31 cellular contexts compared by ENCODE assay signal in genomic region chr11:122812612-122813011, GRCh38. TPM values are rescaled to one million over a fixed set of nuclear protein-coding genes. Genes with fewer than 3 reads are reported as not detected.
A peak's percentile ranks its signal among the peaks of the same experiment; 100 is the strongest.
DNase-seq lines count a peak whose midpoint lies in the region; ATAC-seq and TF ChIP-seq lines count a peak whose summit lies in the region.
"Had no signal": no experiment of that assay in that cellular context is flagged by ENCODE, and none has a peak within 500 bp of the region (broad histone marks: within the 10 kb centered on the region; RNA-seq: fewer than 3 reads in every experiment).

No MANE protein-coding gene starts in this region.

- 98% methylated on average over 4 of the region's 4 CpGs for WGBS in mammary epithelial cell (ENCODE audit: low coverage, missing lambda C conversion rate)
- 76 to 78% methylated on average over 3 of the region's 4 CpGs for WGBS in endodermal cell (ENCODE audit: insufficient coverage in 1 of 2, insufficient read length in 1 of 2), 2 experiments

- H3K36me3 Mint-ChIP-seq in T-cell (peaks cover 26% of the 10 kb centered on the region), endodermal cell (ENCODE audit: low read depth) (peaks cover 4% of the 10 kb centered on the region)

- no peak overlapping the region for H3K4me2 ChIP-seq in mammary epithelial cell (ENCODE audit: insufficient read depth, low read depth, low read length)
- H3K4me2 ChIP-seq: A549 had no signal

- POLR2A ChIA-PET in T-cell (lab: Charles Lee), result no interaction called here

- H3K9ac ChIP-seq in mammary epithelial cell (ENCODE audit: insufficient read depth, low read length), result no peak overlapping the region
- no peak overlapping the region for H3K9ac ChIP-seq in endodermal cell (ENCODE audit: extremely low read depth, low read length, poor library complexity, severe bottlenecking)
- H3K9ac ChIP-seq: parathyroid adenoma had no signal

- BruUV-seq in mammary epithelial cell (replicated peaks; lab: Mats Ljungman, UMichigan), result TSS peak; percentile 0

- TF ChIP-seq CTCF in mammary epithelial cell (conservative IDR thresholded peaks at IDR 0.05 in 1 of 2, IDR thresholded peaks at IDR 0.05 in 1 of 2; ENCODE audit: extremely low read depth in 1 of 2, insufficient read depth in 1 of 2, low read depth in 1 of 2, low read length in 2 of 2) (no peak), breast epithelium (IDR thresholded peaks at IDR 0.05) (no peak), endodermal cell (conservative IDR thresholded peaks at IDR 0.05) (no peak), lower lobe of right lung (IDR thresholded peaks at IDR 0.05) (no peak)

- TF ChIP-seq POLR2A in breast epithelium (IDR thresholded peaks at IDR 0.05) (no peak), GM18505 (IDR thresholded peaks at IDR 0.05; ENCODE audit: borderline replicate concordance, extremely low read depth, insufficient read depth, insufficient read length) (no peak)

- H3K27me3 Mint-ChIP-seq in T-cell (no peaks in the 10 kb centered on the region), endodermal cell (ENCODE audit: insufficient read depth) (peaks cover 4% of the 10 kb centered on the region)
- H3K27me3 Mint-ChIP-seq: activated CD4-positive, alpha-beta memory T cell treated with anti-CD3 and anti-CD28 coated beads, Interleukin-2, amount 10 ng/mL, durations not matched to agents 7 days and 5 days; CD4-positive, alpha-beta memory T cell had no signal

- ATAC-seq in T-cell (replicated peaks in 1 of 4) (peak; percentile 55 to 85 (median 67)), GM18505 (IDR thresholded peaks at IDR 0.05; ENCODE audit: unreplicated experiment) (no peak), GM21423 (IDR thresholded peaks at IDR 0.05; ENCODE audit: unreplicated experiment) (no peak), lower lobe of right lung (no peak)
- ATAC-seq: A549, gastrocnemius medialis, left colon had no signal

- no peaks in the 10 kb centered on the region for H3K79me2 ChIP-seq in mammary epithelial cell (ENCODE audit: insufficient read depth, low read length)
- H3K79me2 ChIP-seq: parathyroid adenoma had no signal

- H3K4me3 Mint-ChIP-seq in T-cell (peak overlapping the region in 1 of 3 donors; percentile 1), endodermal cell (no peak overlapping the region)
- H3K4me3 Mint-ChIP-seq: activated CD4-positive, alpha-beta memory T cell treated with anti-CD3 and anti-CD28 coated beads, Interleukin-2, amount 10 ng/mL, durations not matched to agents 7 days and 5 days; CD4-positive, alpha-beta memory T cell; dendritic cell treated with granulocyte-macrophage colony-stimulating factor and Interleukin-4, amounts not matched to agents 40 ng/mL and 50 ng/mL, for 4 days had no signal

- H3K4me1 ChIP-seq in mammary epithelial cell (ENCODE audit: insufficient read depth, low read length) (peaks cover 33% of the 10 kb centered on the region), breast epithelium (no peaks in the 10 kb centered on the region), endodermal cell (ENCODE audit: control insufficient read depth, insufficient read depth, low read length) (no peaks in the 10 kb centered on the region), lower lobe of right lung (peaks cover 29% of the 10 kb centered on the region)
- H3K4me1 ChIP-seq: A549 had no signal

- in situ Hi-C loops in mammary epithelial cell (cut with MboI; ENCODE audit: low sequenced_read_pairs in 2 of 2), result no loop called here

- no peak for DNase-seq in mammary epithelial cell
- no peak for DNase-seq in breast epithelium (ENCODE audit: low spot score in 2 of 2)
- no peak for DNase-seq in T-cell
- DNase-seq in endodermal cell, result no peak
- no peak for DNase-seq in COR-L47 (lab: John Stamatoyannopoulos, UW)
- DNase-seq in lower lobe of right lung, result no peak
- DNase-seq: activated CD4-positive, alpha-beta memory T cell treated with anti-CD3 and anti-CD28 coated beads, Interleukin-2, amount 10 ng/mL, durations not matched to agents 7 days and 5 days; activated CD4-positive, CD25-positive, alpha-beta regulatory T cell treated with anti-CD3 and anti-CD28 coated beads, Interleukin-2, amount 50 U/mL, for 72 hours; adrenal gland; AML-193; CD4-positive, alpha-beta memory T cell; gastrocnemius medialis; GOT3; Karpas-422; left colon; mesenchymal stem cell; NCI-H1436; NCI-H2081 treated with DMSO at 0.1 percent for 48 hours; NCI-H345; NCI-H69; SHP77 treated with DMSO at 0.1 percent for 48 hours; small intestine; stimulated activated CD4-positive, alpha-beta T cell treated with anti-CD3 and anti-CD28 coated beads, Interleukin-1b, Interleukin-23, amount 100 ng/mL, for 48 hours; stimulated activated naive CD4-positive, alpha-beta T cell treated with Interleukin-2 at 50 U/mL for 16 hours; testis had no signal

- H3K9me3 ChIP-seq in mammary epithelial cell (replicated peaks; ENCODE audit: insufficient read depth, low read length) (no peaks in the 10 kb centered on the region), breast epithelium (no peaks in the 10 kb centered on the region), endodermal cell (ENCODE audit: control insufficient read depth, low read length) (peaks cover 10% of the 10 kb centered on the region), lower lobe of right lung (no peaks in the 10 kb centered on the region)
- H3K9me3 ChIP-seq: A549, adrenal gland, gastrocnemius medialis, testis had no signal

- H4K20me1 ChIP-seq in mammary epithelial cell (ENCODE audit: insufficient read depth, low read length), result no peaks in the 10 kb centered on the region

- H3K9me3 Mint-ChIP-seq in T-cell (no peaks in the 10 kb centered on the region), endodermal cell (peaks cover 13% of the 10 kb centered on the region)
- H3K9me3 Mint-ChIP-seq: activated CD4-positive, alpha-beta memory T cell treated with anti-CD3 and anti-CD28 coated beads, Interleukin-2, amount 10 ng/mL, durations not matched to agents 7 days and 5 days; dendritic cell treated with granulocyte-macrophage colony-stimulating factor and Interleukin-4, amounts not matched to agents 40 ng/mL and 50 ng/mL, for 4 days had no signal

- dilution Hi-C loops in mammary epithelial cell (cut with HindIII; ENCODE audit: low sequenced_read_pairs), result no loop called here

- H3K4me1 Mint-ChIP-seq in T-cell (peaks cover 34 to 53% (median 38%) of the 10 kb centered on the region in 3 donors), endodermal cell (peaks cover 19% of the 10 kb centered on the region)

- H2AFZ ChIP-seq in mammary epithelial cell (ENCODE audit: low read depth, low read length), result no peak overlapping the region
- H2AFZ ChIP-seq: parathyroid adenoma had no signal

- intact Hi-C loops in mammary epithelial cell (cut with micrococcal nuclease) (no loop called here), breast epithelium (cut with DNase I; ENCODE audit: low total_unique reads) (no loop called here), lower lobe of right lung (cut with DNase I) (no loop called here)

- CTCF ChIA-PET in mammary epithelial cell (lab: Charles Lee; ENCODE audit: low non-redundant PET) (interaction anchor here (0.5 kb wide), 1 partner anchor 223 kb away, joined by 5 read pairs; no protein-coding TSS in a partner anchor), T-cell (lab: Charles Lee) (interaction anchor here in 1 of 2 donors (0.9 to 1.4 kb wide), 3 partner anchors 40 to 47 kb away, joined by 3 to 6 read pairs (median 3); no protein-coding TSS in a partner anchor)

- H3K27ac Mint-ChIP-seq in T-cell (peak overlapping the region; percentile 66 to 73), endodermal cell (peak overlapping the region; percentile 44)
- H3K27ac Mint-ChIP-seq: activated CD4-positive, alpha-beta memory T cell treated with anti-CD3 and anti-CD28 coated beads, Interleukin-2, amount 10 ng/mL, durations not matched to agents 7 days and 5 days; dendritic cell treated with granulocyte-macrophage colony-stimulating factor and Interleukin-4, amounts not matched to agents 40 ng/mL and 50 ng/mL, for 4 days had no signal

- H3K4me3 ChIP-seq in mammary epithelial cell (replicated peaks in 1 of 3; ENCODE audit: insufficient read depth in 1 of 3, low read depth in 2 of 3, low read length in 3 of 3) (no peak overlapping the region), breast epithelium (no peak overlapping the region), endodermal cell (ENCODE audit: low read length) (no peak overlapping the region), lower lobe of right lung (no peak overlapping the region)
- H3K4me3 ChIP-seq: A549, adrenal gland, gastrocnemius medialis, testis had no signal

- H3K27ac ChIP-seq in mammary epithelial cell (ENCODE audit: insufficient read depth, low read depth, low read length), result no peak overlapping the region
- H3K27ac ChIP-seq in breast epithelium, result no peak overlapping the region
- no peak overlapping the region for H3K27ac ChIP-seq in endodermal cell (ENCODE audit: low read depth, low read length)
- no peak overlapping the region for H3K27ac ChIP-seq in lower lobe of right lung
- H3K27ac ChIP-seq: A549, adrenal gland, gastrocnemius medialis, HL-60, parathyroid adenoma, testis had no signal

- H3K36me3 ChIP-seq in mammary epithelial cell (ENCODE audit: insufficient read depth, low read length) (peaks cover 15% of the 10 kb centered on the region), breast epithelium (no peaks in the 10 kb centered on the region), endodermal cell (ENCODE audit: control insufficient read depth, insufficient read depth, low read length) (no peaks in the 10 kb centered on the region), lower lobe of right lung (peaks cover 10% of the 10 kb centered on the region)
- H3K36me3 ChIP-seq: adrenal gland, gastrocnemius medialis had no signal

- H3K27me3 ChIP-seq in mammary epithelial cell (ENCODE audit: insufficient read depth, low read length) (no peaks in the 10 kb centered on the region), breast epithelium (no peaks in the 10 kb centered on the region), endodermal cell (ENCODE audit: control insufficient read depth, insufficient read depth, low read length, poor library complexity, severe bottlenecking) (no peaks in the 10 kb centered on the region), lower lobe of right lung (ENCODE audit: low read depth) (no peaks in the 10 kb centered on the region)
- H3K27me3 ChIP-seq: adrenal gland, gastrocnemius medialis, testis had no signal

RNA-seq across cellular contexts. Expression of gene CRTAM, which starts 25.7 kb away (rescaled TPM):
- total RNA-seq in mammary epithelial cell, result under 1 TPM in 1 of 2 donors, not detected in 1; 0.33 TPM
- polyA plus RNA-seq in mammary epithelial cell, result 0.03 TPM
- polyA minus RNA-seq in mammary epithelial cell, result not detected
- total RNA-seq in breast epithelium, result 1 to 10 TPM in 1 of 3 donors, under 1 TPM in 2; 0.33 to 1.5 (median 0.96) TPM
- total RNA-seq in T-cell, result 10 to 100 TPM in 2 of 5 donors, 1 to 10 TPM in 3; 3.1 to 12.1 (median 8.8) TPM
- total RNA-seq in endodermal cell, result not detected
- not detected for polyA plus RNA-seq in endodermal cell (2013, experiment 1 of 2)
- polyA plus RNA-seq in endodermal cell (2013, experiment 2 of 2), result not detected
- 11.1 TPM for total RNA-seq in lower lobe of right lung

Comparison
In these comparisons a context has a peak if more than half of its experiments do, and no peak if none do; other contexts are left out.
1. ATAC-seq: peak in T-cell (4 of 4); none in GM18505 (single experiment), GM21423 (single experiment) and lower lobe of right lung (0 of 2).